In the genomic region with DNA sequence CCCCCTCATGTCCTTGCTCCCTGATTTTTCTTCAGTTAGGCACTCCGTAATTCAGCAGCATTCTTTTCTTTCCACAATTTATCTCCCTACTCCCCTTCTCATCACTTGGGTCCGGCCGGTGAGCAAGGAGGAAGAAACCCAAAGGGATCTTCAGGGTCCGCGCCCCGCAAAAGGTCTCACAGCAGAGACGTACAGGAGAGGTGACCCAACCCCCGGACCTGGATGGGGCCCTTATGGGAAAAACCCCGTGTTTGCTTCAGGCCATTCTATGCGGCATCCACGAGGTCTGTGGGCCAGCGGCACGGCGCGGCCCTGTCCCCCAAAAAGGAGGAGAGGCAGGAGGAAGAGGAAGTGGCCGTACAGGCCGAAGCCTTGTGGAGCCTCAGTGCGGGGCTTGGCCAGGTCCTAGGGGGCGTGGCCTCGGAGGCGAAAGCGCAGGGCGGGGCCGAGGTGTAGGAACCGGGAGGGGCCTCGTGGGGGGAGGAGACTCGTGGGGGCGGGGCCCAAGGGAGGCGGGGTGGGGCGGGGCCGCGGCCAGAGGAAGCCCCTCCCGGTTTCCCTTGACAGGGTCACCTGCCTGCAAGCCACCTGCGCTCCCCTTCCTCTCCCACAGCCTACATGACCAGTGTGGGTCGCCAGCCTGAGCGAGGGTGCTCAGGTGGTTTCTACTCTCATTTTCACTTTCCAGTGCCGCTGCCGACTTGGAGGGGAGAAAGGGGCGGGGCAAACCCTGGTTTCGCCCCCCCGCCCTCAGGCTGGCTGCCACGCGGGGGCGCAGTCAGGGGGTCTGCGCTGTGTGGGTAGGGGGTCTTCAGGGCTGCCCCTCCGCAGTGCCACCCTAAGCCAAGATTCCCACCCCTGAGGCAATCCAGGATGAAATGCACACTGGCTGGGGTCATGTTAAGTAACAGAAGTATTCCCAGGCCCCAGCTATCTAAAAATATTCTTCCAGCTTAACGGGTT, we compare ENCODE assay signal across 8 cellular contexts.
A peak's percentile ranks its signal among the peaks of the same experiment; 100 is the strongest.
DNase-seq lines count a peak whose midpoint lies in the region; ATAC-seq, FAIRE-seq and TF ChIP-seq lines count a peak whose summit lies in the region.

No MANE protein-coding gene starts in this region.

- H3K4me2 ChIP-seq in HepG2 (ENCODE audit: low read depth, low read length): peak overlapping the region; percentile 96

- DNase-seq in A673 (ENCODE audit: low spot score) (peak; percentile 85), NCI-H2227 treated with DMSO at 0.1 percent for 48 hours (lab: John Stamatoyannopoulos, UW) (peak; percentile 86), dedifferentiated amniotic fluid mesenchymal stem cell (ENCODE audit: extremely low spot score) (peak; percentile 84), HepG2 (ENCODE audit: low spot score) (peak; percentile 65)
- DNase-seq in activated CD4-positive, alpha-beta T cell treated with anti-CD3 and anti-CD28 coated beads, Interleukin-2, amount 10 ng/mL, durations not matched to agents 7 days and 5 days: peak; percentile 82
- DNase-seq in stimulated activated CD4-positive, alpha-beta T cell treated with anti-CD3 and anti-CD28 coated beads, Interleukin-2, amount 100 ng/mL, for 48 hours: peak; percentile 81 to 86

- no peaks in the 10 kb centered on the region for H3K27me3 Mint-ChIP-seq in activated CD4-positive, alpha-beta T cell treated with anti-CD3 and anti-CD28 coated beads, Interleukin-2, amount 10 ng/mL, durations not matched to agents 7 days and 5 days

- peak overlapping the region; percentile 75 for H3K4me3 Mint-ChIP-seq in activated CD4-positive, alpha-beta T cell treated with anti-CD3 and anti-CD28 coated beads, Interleukin-2, amount 10 ng/mL, durations not matched to agents 7 days and 5 days

- no peak for FAIRE-seq in HepG2 (lab: Jason Lieb, UNC)

- POLR2A ChIA-PET in A673 (lab: Charles Lee; ENCODE audit: low non-redundant PET): no interaction called here
- POLR2A ChIA-PET in activated CD4-positive, alpha-beta T cell treated with anti-CD3 and anti-CD28 coated beads, Interleukin-2, amount 10 ng/mL, durations not matched to agents 7 days and 5 days (lab: Charles Lee): no interaction called here
- POLR2A ChIA-PET in HepG2 (lab: Yijun Ruan, JAX): no interaction called here

- H3K9me3 ChIP-seq in A673 (ENCODE audit: low read depth, low read length, poor library complexity, severe bottlenecking) (no peaks in the 10 kb centered on the region), HepG2 (ENCODE audit: low read length) (no peaks in the 10 kb centered on the region)

- peak overlapping the region; percentile 81 for H3K27ac Mint-ChIP-seq in activated CD4-positive, alpha-beta T cell treated with anti-CD3 and anti-CD28 coated beads, Interleukin-2, amount 10 ng/mL, durations not matched to agents 7 days and 5 days

- 33% methylated on average over 40 of the region's 47 CpGs for WGBS in HepG2 (ENCODE audit: low lambda C conversion rate)

- peak overlapping the region; percentile 52 for H3K9ac ChIP-seq in HepG2 (ENCODE audit: insufficient read depth, low read depth, low read length)

- ATAC-seq in GM18519 (IDR thresholded peaks at IDR 0.05; ENCODE audit: low FRiP score, unreplicated experiment) (peak; percentile 81), HG03045 (IDR thresholded peaks at IDR 0.05; ENCODE audit: unreplicated experiment) (peak; percentile 95), HepG2 (peak; percentile 96)

- TF ChIP-seq RAD21 in HepG2 (CRISPR knock-in tag; IDR thresholded peaks at IDR 0.05): peak; percentile 60

- H3K9me3 Mint-ChIP-seq in activated CD4-positive, alpha-beta T cell treated with anti-CD3 and anti-CD28 coated beads, Interleukin-2, amount 10 ng/mL, durations not matched to agents 7 days and 5 days: no peaks in the 10 kb centered on the region

- peaks cover 11% of the 10 kb centered on the region for H3K4me1 Mint-ChIP-seq in activated CD4-positive, alpha-beta T cell treated with anti-CD3 and anti-CD28 coated beads, Interleukin-2, amount 10 ng/mL, durations not matched to agents 7 days and 5 days

- H3K36me3 ChIP-seq in A673 (ENCODE audit: insufficient read depth, low read length, poor library complexity, severe bottlenecking): no peaks in the 10 kb centered on the region
- H3K36me3 ChIP-seq in HepG2 (replicated peaks in 1 of 2; ENCODE audit: control insufficient read depth in 1 of 2, insufficient read depth in 2 of 2, low read length in 2 of 2): no peaks in the 10 kb centered on the region

- peak overlapping the region; percentile 70 for H2AFZ ChIP-seq in HepG2 (ENCODE audit: low read length)

- TF ChIP-seq EP300 in HepG2 (IDR thresholded peaks at IDR 0.05; ENCODE audit: low read depth in 2 of 2, low read length in 2 of 2) (no peak), HepG2 (CRISPR knock-in tag; IDR thresholded peaks at IDR 0.05; ENCODE audit: borderline replicate concordance) (no peak)

- TF ChIP-seq CTCF in A673 (conservative IDR thresholded peaks at IDR 0.05; ENCODE audit: low read depth, low read length) (peak; percentile 67), HepG2 (CRISPR knock-in tag; IDR thresholded peaks at IDR 0.05) (peak; percentile 90)

- peak; percentile 45 to 48; a peak in 1 of 4 replicates for TF ChIP-seq POLR2A in HepG2 (IDR thresholded peaks at IDR 0.05; ENCODE audit: insufficient read depth in 1 of 2, low read depth in 2 of 2, low read length in 2 of 2)

- H3K4me3 ChIP-seq in A673 (ENCODE audit: low read depth, low read length, poor library complexity, severe bottlenecking): peak overlapping the region; percentile 72
- peak overlapping the region; percentile 72 to 91 (median 90) for H3K4me3 ChIP-seq in HepG2 (replicated peaks in 1 of 3; ENCODE audit: insufficient read depth in 1 of 3, low read depth in 2 of 3, low read length in 3 of 3)

- H3K27ac ChIP-seq in A673 (ENCODE audit: low read depth, low read length, poor library complexity, severe bottlenecking): peak overlapping the region; percentile 66
- no peak overlapping the region for H3K27ac ChIP-seq in HepG2 (ENCODE audit: extremely low read length, insufficient read depth, low read length)

- intact Hi-C loops in A673 (cut with micrococcal nuclease; ENCODE audit: unreplicated experiment): no loop called here
- intact Hi-C loops in HepG2 (cut with micrococcal nuclease; ENCODE audit: unreplicated experiment): loop anchor here (1.0 kb wide), 1 partner anchor 70 kb away; no protein-coding TSS in a partner anchor

- no peaks in the 10 kb centered on the region for H3K79me2 ChIP-seq in HepG2 (ENCODE audit: insufficient read depth, low read length)

- no peaks in the 10 kb centered on the region for H3K27me3 ChIP-seq in A673 (replicated peaks; ENCODE audit: insufficient read depth, low read depth, low read length, poor library complexity)
- H3K27me3 ChIP-seq in HepG2 (ENCODE audit: control insufficient read depth in 1 of 2, insufficient read depth in 2 of 2, low read length in 2 of 2): no peaks in the 10 kb centered on the region; a peak in 1 of 5 replicates

- in situ Hi-C loops in HepG2 (cut with HindIII; ENCODE audit: extremely low pct_ligation_motif_present, low pct_unique_long_range_greater_than_20kb): no loop called here

- no peaks in the 10 kb centered on the region for H3K4me1 ChIP-seq in A673 (ENCODE audit: insufficient read depth, low read length, poor library complexity, severe bottlenecking)
- H3K4me1 ChIP-seq in HepG2 (ENCODE audit: insufficient read depth, low read length): peaks cover 27% of the 10 kb centered on the region

- CTCF ChIA-PET in A673 (lab: Charles Lee): interaction anchor here (0.6 kb wide), 1 partner anchor 152 kb away, joined by 7 read pairs; no protein-coding TSS in a partner anchor
- CTCF ChIA-PET in activated CD4-positive, alpha-beta T cell treated with anti-CD3 and anti-CD28 coated beads, Interleukin-2, amount 10 ng/mL, durations not matched to agents 7 days and 5 days (lab: Charles Lee): interaction anchor here (0.6 to 1.5 kb wide), 2 partner anchors 13 to 23 kb away, joined by 3 to 4 read pairs; no protein-coding TSS in a partner anchor
- CTCF ChIA-PET in HepG2 (lab: Yijun Ruan, JAX; ENCODE audit: low intra/inter-chr PET ratio, low total read pairs): no interaction called here

- BruUV-seq in A673 (replicated peaks; lab: Mats Ljungman, UMichigan) (no TSS peak), HepG2 (replicated peaks; lab: Mats Ljungman, UMichigan) (no TSS peak)

- H4K20me1 ChIP-seq in HepG2 (ENCODE audit: insufficient read depth, low read length): no peaks in the 10 kb centered on the region

- H3K36me3 Mint-ChIP-seq in activated CD4-positive, alpha-beta T cell treated with anti-CD3 and anti-CD28 coated beads, Interleukin-2, amount 10 ng/mL, durations not matched to agents 7 days and 5 days (ENCODE audit: low read depth): no peaks in the 10 kb centered on the region

TF ChIP-seq in HepG2, 621 proteins besides CTCF, POLR2A, EP300 and RAD21 (continues in another document):
- TF ChIP-seq YY1 (IDR thresholded peaks at IDR 0.05; ENCODE audit: insufficient read depth, insufficient replicate concordance, low read depth, low read length) (no peak), ZBTB25 (CRISPR knock-in tag; IDR thresholded peaks at IDR 0.05) (no peak), SMAD9 (CRISPR knock-in tag; IDR thresholded peaks at IDR 0.05) (no peak), ZNF317 (CRISPR knock-in tag; IDR thresholded peaks at IDR 0.05) (0 out of 2 replicates have a peak, but pooled peaks have one; percentile 45), CBFB (CRISPR knock-in tag; IDR thresholded peaks at IDR 0.05) (no peak), ZNF263 (CRISPR knock-in tag; IDR thresholded peaks at IDR 0.05) (no peak), MTA3 (CRISPR knock-in tag; IDR thresholded peaks at IDR 0.05) (no peak), TOPORS (CRISPR knock-in tag; IDR thresholded peaks at IDR 0.05) (no peak), ZNF839 (CRISPR knock-in tag; IDR thresholded peaks at IDR 0.05; ENCODE audit: borderline replicate concordance) (no peak), ZNF777 (CRISPR knock-in tag; IDR thresholded peaks at IDR 0.05) (no peak)
- TF ChIP-seq, protein P1, sequence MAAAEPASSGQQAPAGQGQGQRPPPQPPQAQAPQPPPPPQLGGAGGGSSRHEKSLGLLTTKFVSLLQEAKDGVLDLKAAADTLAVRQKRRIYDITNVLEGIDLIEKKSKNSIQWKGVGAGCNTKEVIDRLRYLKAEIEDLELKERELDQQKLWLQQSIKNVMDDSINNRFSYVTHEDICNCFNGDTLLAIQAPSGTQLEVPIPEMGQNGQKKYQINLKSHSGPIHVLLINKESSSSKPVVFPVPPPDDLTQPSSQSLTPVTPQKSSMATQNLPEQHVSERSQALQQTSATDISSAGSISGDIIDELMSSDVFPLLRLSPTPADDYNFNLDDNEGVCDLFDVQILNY (CRISPR knock-in tag; conservative IDR thresholded peaks at IDR 0.05): no peak
